8 cellular contexts compared by ENCODE assay signal in genomic region chr3:146544929-146545528, GRCh38. TPM values are rescaled to one million over a fixed set of nuclear protein-coding genes. Genes with fewer than 3 reads are reported as not detected.
A peak's percentile ranks its signal among the peaks of the same experiment; 100 is the strongest.
DNase-seq lines count a peak whose midpoint lies in the region; ATAC-seq and TF ChIP-seq lines count a peak whose summit lies in the region.

No MANE protein-coding gene starts in this region.

- H4K20me1 ChIP-seq in OCI-LY3 (ENCODE audit: insufficient read depth, low read length) = no peaks in the 10 kb centered on the region; the same call in 1 of the 2 replicates

- H3K36me3 ChIP-seq in OCI-LY3 (replicated peaks; ENCODE audit: low read depth, low read length) (peaks cover 3% of the 10 kb centered on the region), rectal smooth muscle tissue (ENCODE audit: control insufficient read depth, insufficient read depth, low read length) (no peaks in the 10 kb centered on the region)

- H3K27me3 ChIP-seq in OCI-LY3 (ENCODE audit: low read depth, low read length) (no peaks in the 10 kb centered on the region), rectal smooth muscle tissue (ENCODE audit: control insufficient read depth, insufficient read depth, low read length) (no peaks in the 10 kb centered on the region)

- peak overlapping the region; percentile 92 for H3K4me2 ChIP-seq in OCI-LY3 (ENCODE audit: low read length)

- no peak for DNase-seq in epithelial cell of proximal tubule (ENCODE audit: low read depth)
- no peak for DNase-seq in NCI-H187 treated with DMSO at 0.1 percent for 48 hours (lab: John Stamatoyannopoulos, UW)
- DNase-seq in retina = no peak

- TF ChIP-seq CTCF in OCI-LY3 (IDR thresholded peaks at IDR 0.05; ENCODE audit: low read depth, low read length) = no peak
- TF ChIP-seq CTCF in epithelial cell of proximal tubule (conservative IDR thresholded peaks at IDR 0.05; ENCODE audit: low read depth, low read length) = no peak

- H3K9me3 ChIP-seq in OCI-LY3 (ENCODE audit: insufficient read depth, low read length) = no peaks in the 10 kb centered on the region

- ATAC-seq in GM18519 (IDR thresholded peaks at IDR 0.05; ENCODE audit: low FRiP score, unreplicated experiment) (peak; percentile 9), esophagus mucosa (no peak), GM21717 (IDR thresholded peaks at IDR 0.05; ENCODE audit: unreplicated experiment) (no peak)

- H3K4me1 ChIP-seq in OCI-LY3 (ENCODE audit: low read length) (peaks cover 37% of the 10 kb centered on the region), rectal smooth muscle tissue (ENCODE audit: control insufficient read depth, insufficient read depth, low read length) (peaks cover 6% of the 10 kb centered on the region)

- peak overlapping the region; percentile 94 for H3K9ac ChIP-seq in OCI-LY3 (ENCODE audit: low read length)
- H3K9ac ChIP-seq in rectal smooth muscle tissue (ENCODE audit: low read length) = peak overlapping the region; percentile 89

- H3K27ac ChIP-seq in OCI-LY3 (ENCODE audit: low read length) (peak overlapping the region; percentile 52), rectal smooth muscle tissue (ENCODE audit: low read depth, low read length) (peak overlapping the region; percentile 97)

- H3K4me3 ChIP-seq in OCI-LY3 (ENCODE audit: low read length) = peak overlapping the region; percentile 94
- H3K4me3 ChIP-seq in epithelial cell of proximal tubule (ENCODE audit: low read depth, low read length) = peak overlapping the region; percentile 85
- peak overlapping the region; percentile 93 for H3K4me3 ChIP-seq in rectal smooth muscle tissue (ENCODE audit: low read length)

- H3K79me2 ChIP-seq in OCI-LY3 (ENCODE audit: low read length) = peaks cover 24% of the 10 kb centered on the region

- peak overlapping the region; percentile 73 for H2AFZ ChIP-seq in OCI-LY3 (ENCODE audit: low read depth, low read length)

RNA-seq across cellular contexts. Expression of gene PLSCR1, which starts 0.6 kb away (rescaled TPM):
- total RNA-seq in epithelial cell of proximal tubule (47.8 and 124 TPM in 2 replicates), esophagus mucosa (60.1 TPM)
